In the genomic region with DNA sequence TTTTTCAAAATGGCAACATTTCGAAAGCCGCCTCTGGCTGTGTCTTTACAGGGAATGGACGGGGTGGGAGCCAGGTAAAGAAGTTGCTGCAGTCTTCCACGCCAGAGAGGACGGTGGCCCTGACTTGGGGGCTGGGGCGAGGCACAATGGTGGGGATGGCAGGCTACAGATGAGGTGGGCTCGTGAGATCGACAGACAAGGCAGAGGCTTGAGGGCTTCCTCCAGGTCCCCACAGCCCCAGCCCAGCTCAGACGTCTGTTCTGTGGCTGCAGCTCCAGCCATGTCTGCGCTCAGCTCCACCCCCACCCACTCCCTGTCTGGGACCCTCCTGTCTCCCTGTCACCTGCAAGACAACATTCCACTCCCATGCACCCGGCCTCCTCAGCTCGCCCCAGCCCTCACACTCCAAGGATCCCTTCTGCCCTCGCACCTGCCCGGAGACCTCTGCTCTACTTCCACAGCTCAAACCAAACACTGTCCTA, we compare ENCODE assay signal across 2 cellular contexts.
TF ChIP-seq lines count a peak whose summit lies in the region.

No MANE protein-coding gene starts in this region.

TF ChIP-seq in SK-N-SH, 30 proteins besides CTCF, POLR2A, EP300 and RAD21:
- TF ChIP-seq FOXJ3 (CRISPR knock-in tag; IDR thresholded peaks at IDR 0.05) (no peak), RFX5 (IDR thresholded peaks at IDR 0.05; ENCODE audit: low read length) (no peak), FOXM1 (IDR thresholded peaks at IDR 0.05; ENCODE audit: low read depth) (no peak), GABPA (IDR thresholded peaks at IDR 0.05; ENCODE audit: low read depth) (no peak), TAF1 (IDR thresholded peaks at IDR 0.05; ENCODE audit: borderline replicate concordance, low read depth, low read length) (no peak), TEAD4 (IDR thresholded peaks at IDR 0.05; ENCODE audit: borderline replicate concordance, insufficient read depth) (no peak), FOSL2 (IDR thresholded peaks at IDR 0.05; ENCODE audit: borderline replicate concordance, low read depth) (no peak), PBX3 (IDR thresholded peaks at IDR 0.05) (no peak), MEF2A (IDR thresholded peaks at IDR 0.05; ENCODE audit: borderline replicate concordance, low read depth) (no peak)
- TF ChIP-seq, protein P1, sequence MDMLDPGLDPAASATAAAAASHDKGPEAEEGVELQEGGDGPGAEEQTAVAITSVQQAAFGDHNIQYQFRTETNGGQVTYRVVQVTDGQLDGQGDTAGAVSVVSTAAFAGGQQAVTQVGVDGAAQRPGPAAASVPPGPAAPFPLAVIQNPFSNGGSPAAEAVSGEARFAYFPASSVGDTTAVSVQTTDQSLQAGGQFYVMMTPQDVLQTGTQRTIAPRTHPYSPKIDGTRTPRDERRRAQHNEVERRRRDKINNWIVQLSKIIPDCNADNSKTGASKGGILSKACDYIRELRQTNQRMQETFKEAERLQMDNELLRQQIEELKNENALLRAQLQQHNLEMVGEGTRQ (IDR thresholded peaks at IDR 0.05; ENCODE audit: borderline replicate concordance, low read depth, low read length): no peak
- TF ChIP-seq, protein P2, sequence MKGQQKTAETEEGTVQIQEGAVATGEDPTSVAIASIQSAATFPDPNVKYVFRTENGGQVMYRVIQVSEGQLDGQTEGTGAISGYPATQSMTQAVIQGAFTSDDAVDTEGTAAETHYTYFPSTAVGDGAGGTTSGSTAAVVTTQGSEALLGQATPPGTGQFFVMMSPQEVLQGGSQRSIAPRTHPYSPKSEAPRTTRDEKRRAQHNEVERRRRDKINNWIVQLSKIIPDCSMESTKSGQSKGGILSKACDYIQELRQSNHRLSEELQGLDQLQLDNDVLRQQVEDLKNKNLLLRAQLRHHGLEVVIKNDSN (IDR thresholded peaks at IDR 0.05; ENCODE audit: borderline replicate concordance, low read depth): no peak

TF ChIP-seq in SK-N-SH treated with all-trans-retinoic acid at 6 μM for 48 hours, 23 proteins besides CTCF, POLR2A, EP300 and RAD21:
- TF ChIP-seq, protein P3, sequence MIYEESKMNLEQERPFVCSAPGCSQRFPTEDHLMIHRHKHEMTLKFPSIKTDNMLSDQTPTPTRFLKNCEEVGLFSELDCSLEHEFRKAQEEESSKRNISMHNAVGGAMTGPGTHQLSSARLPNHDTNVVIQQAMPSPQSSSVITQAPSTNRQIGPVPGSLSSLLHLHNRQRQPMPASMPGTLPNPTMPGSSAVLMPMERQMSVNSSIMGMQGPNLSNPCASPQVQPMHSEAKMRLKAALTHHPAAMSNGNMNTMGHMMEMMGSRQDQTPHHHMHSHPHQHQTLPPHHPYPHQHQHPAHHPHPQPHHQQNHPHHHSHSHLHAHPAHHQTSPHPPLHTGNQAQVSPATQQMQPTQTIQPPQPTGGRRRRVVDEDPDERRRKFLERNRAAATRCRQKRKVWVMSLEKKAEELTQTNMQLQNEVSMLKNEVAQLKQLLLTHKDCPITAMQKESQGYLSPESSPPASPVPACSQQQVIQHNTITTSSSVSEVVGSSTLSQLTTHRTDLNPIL (CRISPR knock-in tag; IDR thresholded peaks at IDR 0.05; ENCODE audit: low read depth): no peak
- no peak for TF ChIP-seq CSRNP3 (CRISPR knock-in tag; IDR thresholded peaks at IDR 0.05)
- TF ChIP-seq, protein P4, sequence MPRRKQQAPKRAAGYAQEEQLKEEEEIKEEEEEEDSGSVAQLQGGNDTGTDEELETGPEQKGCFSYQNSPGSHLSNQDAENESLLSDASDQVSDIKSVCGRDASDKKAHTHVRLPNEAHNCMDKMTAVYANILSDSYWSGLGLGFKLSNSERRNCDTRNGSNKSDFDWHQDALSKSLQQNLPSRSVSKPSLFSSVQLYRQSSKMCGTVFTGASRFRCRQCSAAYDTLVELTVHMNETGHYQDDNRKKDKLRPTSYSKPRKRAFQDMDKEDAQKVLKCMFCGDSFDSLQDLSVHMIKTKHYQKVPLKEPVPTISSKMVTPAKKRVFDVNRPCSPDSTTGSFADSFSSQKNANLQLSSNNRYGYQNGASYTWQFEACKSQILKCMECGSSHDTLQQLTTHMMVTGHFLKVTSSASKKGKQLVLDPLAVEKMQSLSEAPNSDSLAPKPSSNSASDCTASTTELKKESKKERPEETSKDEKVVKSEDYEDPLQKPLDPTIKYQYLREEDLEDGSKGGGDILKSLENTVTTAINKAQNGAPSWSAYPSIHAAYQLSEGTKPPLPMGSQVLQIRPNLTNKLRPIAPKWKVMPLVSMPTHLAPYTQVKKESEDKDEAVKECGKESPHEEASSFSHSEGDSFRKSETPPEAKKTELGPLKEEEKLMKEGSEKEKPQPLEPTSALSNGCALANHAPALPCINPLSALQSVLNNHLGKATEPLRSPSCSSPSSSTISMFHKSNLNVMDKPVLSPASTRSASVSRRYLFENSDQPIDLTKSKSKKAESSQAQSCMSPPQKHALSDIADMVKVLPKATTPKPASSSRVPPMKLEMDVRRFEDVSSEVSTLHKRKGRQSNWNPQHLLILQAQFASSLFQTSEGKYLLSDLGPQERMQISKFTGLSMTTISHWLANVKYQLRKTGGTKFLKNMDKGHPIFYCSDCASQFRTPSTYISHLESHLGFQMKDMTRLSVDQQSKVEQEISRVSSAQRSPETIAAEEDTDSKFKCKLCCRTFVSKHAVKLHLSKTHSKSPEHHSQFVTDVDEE (CRISPR knock-in tag; IDR thresholded peaks at IDR 0.05): no peak
- TF ChIP-seq RARB (CRISPR knock-in tag; IDR thresholded peaks at IDR 0.05): no peak
- no peak for TF ChIP-seq TCF4 (CRISPR knock-in tag; IDR thresholded peaks at IDR 0.05; ENCODE audit: borderline replicate concordance)
- TF ChIP-seq ZFP3 (CRISPR knock-in tag; IDR thresholded peaks at IDR 0.05): no peak
- TF ChIP-seq OSR1 (CRISPR knock-in tag; IDR thresholded peaks at IDR 0.05): no peak
- TF ChIP-seq PPARA (CRISPR knock-in tag; IDR thresholded peaks at IDR 0.05; ENCODE audit: borderline replicate concordance): no peak
- TF ChIP-seq BACH2 (CRISPR knock-in tag; IDR thresholded peaks at IDR 0.05; ENCODE audit: borderline replicate concordance): no peak
- no peak for TF ChIP-seq ZFP30 (CRISPR knock-in tag; IDR thresholded peaks at IDR 0.05)
- no peak for TF ChIP-seq SNAI2 (CRISPR knock-in tag; IDR thresholded peaks at IDR 0.05)
- TF ChIP-seq, protein P5, sequence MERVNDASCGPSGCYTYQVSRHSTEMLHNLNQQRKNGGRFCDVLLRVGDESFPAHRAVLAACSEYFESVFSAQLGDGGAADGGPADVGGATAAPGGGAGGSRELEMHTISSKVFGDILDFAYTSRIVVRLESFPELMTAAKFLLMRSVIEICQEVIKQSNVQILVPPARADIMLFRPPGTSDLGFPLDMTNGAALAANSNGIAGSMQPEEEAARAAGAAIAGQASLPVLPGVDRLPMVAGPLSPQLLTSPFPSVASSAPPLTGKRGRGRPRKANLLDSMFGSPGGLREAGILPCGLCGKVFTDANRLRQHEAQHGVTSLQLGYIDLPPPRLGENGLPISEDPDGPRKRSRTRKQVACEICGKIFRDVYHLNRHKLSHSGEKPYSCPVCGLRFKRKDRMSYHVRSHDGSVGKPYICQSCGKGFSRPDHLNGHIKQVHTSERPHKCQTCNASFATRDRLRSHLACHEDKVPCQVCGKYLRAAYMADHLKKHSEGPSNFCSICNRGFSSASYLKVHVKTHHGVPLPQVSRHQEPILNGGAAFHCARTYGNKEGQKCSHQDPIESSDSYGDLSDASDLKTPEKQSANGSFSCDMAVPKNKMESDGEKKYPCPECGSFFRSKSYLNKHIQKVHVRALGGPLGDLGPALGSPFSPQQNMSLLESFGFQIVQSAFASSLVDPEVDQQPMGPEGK (CRISPR knock-in tag; IDR thresholded peaks at IDR 0.05; ENCODE audit: borderline replicate concordance): no peak
- TF ChIP-seq ZNF70 (CRISPR knock-in tag; IDR thresholded peaks at IDR 0.05): no peak
- TF ChIP-seq ESRRG (CRISPR knock-in tag; IDR thresholded peaks at IDR 0.05): no peak
- no peak for TF ChIP-seq CSDC2 (CRISPR knock-in tag; IDR thresholded peaks at IDR 0.05)
- TF ChIP-seq ARNTL (CRISPR knock-in tag; IDR thresholded peaks at IDR 0.05; ENCODE audit: borderline replicate concordance, low read depth): no peak
- TF ChIP-seq ZNF565 (CRISPR knock-in tag; conservative IDR thresholded peaks at IDR 0.05; ENCODE audit: low read depth): no peak
- TF ChIP-seq, protein P6, sequence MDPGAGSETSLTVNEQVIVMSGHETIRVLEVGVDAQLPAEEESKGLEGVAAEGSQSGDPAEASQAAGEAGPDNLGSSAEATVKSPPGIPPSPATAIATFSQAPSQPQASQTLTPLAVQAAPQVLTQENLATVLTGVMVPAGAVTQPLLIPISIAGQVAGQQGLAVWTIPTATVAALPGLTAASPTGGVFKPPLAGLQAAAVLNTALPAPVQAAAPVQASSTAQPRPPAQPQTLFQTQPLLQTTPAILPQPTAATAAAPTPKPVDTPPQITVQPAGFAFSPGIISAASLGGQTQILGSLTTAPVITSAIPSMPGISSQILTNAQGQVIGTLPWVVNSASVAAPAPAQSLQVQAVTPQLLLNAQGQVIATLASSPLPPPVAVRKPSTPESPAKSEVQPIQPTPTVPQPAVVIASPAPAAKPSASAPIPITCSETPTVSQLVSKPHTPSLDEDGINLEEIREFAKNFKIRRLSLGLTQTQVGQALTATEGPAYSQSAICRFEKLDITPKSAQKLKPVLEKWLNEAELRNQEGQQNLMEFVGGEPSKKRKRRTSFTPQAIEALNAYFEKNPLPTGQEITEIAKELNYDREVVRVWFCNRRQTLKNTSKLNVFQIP (CRISPR knock-in tag; IDR thresholded peaks at IDR 0.05; ENCODE audit: borderline replicate concordance, low read depth): no peak
- TF ChIP-seq TOX (CRISPR knock-in tag; IDR thresholded peaks at IDR 0.05; ENCODE audit: borderline replicate concordance): no peak
- TF ChIP-seq ZC3H10 (CRISPR knock-in tag; IDR thresholded peaks at IDR 0.05): no peak
